In genomic region chr6:135583256-135583758, GRCh38 we compare ENCODE assay signal across 19 cellular contexts.
DNase-seq lines count a peak whose midpoint lies in the region; ATAC-seq and TF ChIP-seq lines count a peak whose summit lies in the region.
"Had no signal": no experiment of that assay in that cellular context is flagged by ENCODE, and none has a peak within 500 bp of the region (broad histone marks: within the 10 kb centered on the region; RNA-seq: fewer than 3 reads in every experiment).

No MANE protein-coding gene starts in this region.

- peak overlapping the region; percentile 69 for H3K27ac Mint-ChIP-seq in activated naive CD8-positive, alpha-beta T cell treated with anti-CD3 and anti-CD28 coated beads for 36 hours
- H3K27ac Mint-ChIP-seq in activated naive CD8-positive, alpha-beta T cell treated with anti-CD3 and anti-CD28 coated beads, Interleukin-2, amount 50 U/mL, for 24 hours: no peak overlapping the region
- no peak overlapping the region for H3K27ac Mint-ChIP-seq in GM23338
- H3K27ac Mint-ChIP-seq: B cell, brain had no signal

- H3K4me3 ChIP-seq in RWPE2 (ENCODE audit: severe bottlenecking) (no peak overlapping the region), fibroblast of lung (replicated peaks in 1 of 4; ENCODE audit: control extremely low read depth in 1 of 4, insufficient read depth in 1 of 4, low read depth in 3 of 4, low read length in 4 of 4) (no peak overlapping the region), GM23338 (no peak overlapping the region)
- H3K4me3 ChIP-seq: lung, pancreas, sigmoid colon had no signal

- no peaks in the 10 kb centered on the region for H3F3A ChIP-seq in GM23338 (replicated peaks; ENCODE audit: low read depth)

- peaks cover 14% of the 10 kb centered on the region for H3K9me3 Mint-ChIP-seq in activated naive CD8-positive, alpha-beta T cell treated with anti-CD3 and anti-CD28 coated beads for 36 hours
- peaks cover 4% of the 10 kb centered on the region for H3K9me3 Mint-ChIP-seq in activated naive CD8-positive, alpha-beta T cell treated with anti-CD3 and anti-CD28 coated beads, Interleukin-2, amount 50 U/mL, for 24 hours
- peaks cover 5% of the 10 kb centered on the region; the same call in 2 of the 3 replicates for H3K9me3 Mint-ChIP-seq in GM23338

- H3K36me3 ChIP-seq in RWPE2 (ENCODE audit: low read depth) (no peaks in the 10 kb centered on the region), fibroblast of lung (ENCODE audit: control insufficient read depth, insufficient read depth, low read length) (no peaks in the 10 kb centered on the region), GM23338 (ENCODE audit: insufficient read depth) (no peaks in the 10 kb centered on the region)
- H3K36me3 ChIP-seq: pancreas, sigmoid colon had no signal

- ATAC-seq in activated naive CD8-positive, alpha-beta T cell treated with anti-CD3 and anti-CD28 coated beads, Interleukin-2, amount 50 U/mL, for 24 hours: no peak
- ATAC-seq in RWPE2 (ENCODE audit: low read depth) (peak; percentile 27; the same call in 2 of the 3 replicates), GM23338 (no peak)
- ATAC-seq: pancreas had no signal

- no peaks in the 10 kb centered on the region for H4K20me1 ChIP-seq in fibroblast of lung (ENCODE audit: control insufficient read depth, extremely low read depth, insufficient read depth, low read length)
- no peaks in the 10 kb centered on the region for H4K20me1 ChIP-seq in GM23338 (replicated peaks; ENCODE audit: insufficient read depth)

- H3K4me3 Mint-ChIP-seq in activated naive CD8-positive, alpha-beta T cell treated with anti-CD3 and anti-CD28 coated beads for 36 hours: no peak overlapping the region
- H3K4me3 Mint-ChIP-seq in activated naive CD8-positive, alpha-beta T cell treated with anti-CD3 and anti-CD28 coated beads, Interleukin-2, amount 50 U/mL, for 24 hours: no peak overlapping the region
- no peak overlapping the region for H3K4me3 Mint-ChIP-seq in GM23338
- H3K4me3 Mint-ChIP-seq: B cell, brain had no signal

- no peaks in the 10 kb centered on the region for H3K4me1 ChIP-seq in RWPE2 (ENCODE audit: insufficient read depth, poor library complexity, severe bottlenecking)
- peaks cover 2% of the 10 kb centered on the region for H3K4me1 ChIP-seq in fibroblast of lung (ENCODE audit: control insufficient read depth, extremely low read depth, insufficient read depth, low read length)
- no peaks in the 10 kb centered on the region for H3K4me1 ChIP-seq in GM23338 (ENCODE audit: insufficient read depth)
- H3K4me1 ChIP-seq: sigmoid colon had no signal

- no peak overlapping the region for H3K9ac ChIP-seq in fibroblast of lung (ENCODE audit: insufficient read depth, low read length)
- H3K9ac ChIP-seq: KMS-11 had no signal

- no peak overlapping the region for H3K27ac ChIP-seq in RWPE2 (ENCODE audit: poor library complexity, severe bottlenecking)
- no peak overlapping the region for H3K27ac ChIP-seq in fibroblast of lung (ENCODE audit: insufficient read depth, low read length)
- no peak overlapping the region for H3K27ac ChIP-seq in GM23338 (ENCODE audit: low read depth)
- H3K27ac ChIP-seq: KMS-11, pancreas, sigmoid colon, VCaP had no signal

- peaks cover 37% of the 10 kb centered on the region for H3K4me1 Mint-ChIP-seq in activated naive CD8-positive, alpha-beta T cell treated with anti-CD3 and anti-CD28 coated beads for 36 hours
- peaks cover 58% of the 10 kb centered on the region for H3K4me1 Mint-ChIP-seq in activated naive CD8-positive, alpha-beta T cell treated with anti-CD3 and anti-CD28 coated beads, Interleukin-2, amount 50 U/mL, for 24 hours
- H3K4me1 Mint-ChIP-seq in GM23338: peaks cover 9% of the 10 kb centered on the region
- H3K4me1 Mint-ChIP-seq: brain had no signal

- no peaks in the 10 kb centered on the region for H3K9me3 ChIP-seq in RWPE2 (ENCODE audit: severe bottlenecking)
- H3K9me3 ChIP-seq in fibroblast of lung (ENCODE audit: control insufficient read depth, insufficient read depth, low read depth, low read length): no peaks in the 10 kb centered on the region
- H3K9me3 ChIP-seq: pancreas, sigmoid colon had no signal

- peaks cover 6% of the 10 kb centered on the region for H3K9me2 ChIP-seq in GM23338 (ENCODE audit: insufficient read depth)

- H3K36me3 Mint-ChIP-seq in activated naive CD8-positive, alpha-beta T cell treated with anti-CD3 and anti-CD28 coated beads for 36 hours: peaks cover 50% of the 10 kb centered on the region
- peaks cover 5% of the 10 kb centered on the region for H3K36me3 Mint-ChIP-seq in activated naive CD8-positive, alpha-beta T cell treated with anti-CD3 and anti-CD28 coated beads, Interleukin-2, amount 50 U/mL, for 24 hours (ENCODE audit: low read depth)
- no peaks in the 10 kb centered on the region for H3K36me3 Mint-ChIP-seq in GM23338 (ENCODE audit: low read depth)
- H3K36me3 Mint-ChIP-seq: brain had no signal

- H3K4me2 ChIP-seq in fibroblast of lung (ENCODE audit: extremely low read depth, insufficient read depth, low read length) (no peak overlapping the region), GM23338 (no peak overlapping the region)
- H3K4me2 ChIP-seq: KMS-11 had no signal

- DNase-seq in activated naive CD8-positive, alpha-beta T cell treated with anti-CD3 and anti-CD28 coated beads for 36 hours: no peak
- DNase-seq in activated naive CD8-positive, alpha-beta T cell treated with anti-CD3 and anti-CD28 coated beads, Interleukin-2, amount 50 U/mL, for 24 hours: no peak
- DNase-seq in RWPE2 (ENCODE audit: low spot score) (no peak), fibroblast of lung (ENCODE audit: low read depth in 2 of 2) (peak; percentile 59 to 77), GM23338 (ENCODE audit: low spot score) (no peak), superior temporal gyrus (ENCODE audit: extremely low spot score) (no peak)
- DNase-seq in stimulated activated CD4-positive, alpha-beta T cell treated with anti-CD3 and anti-CD28 coated beads, Interleukin-4, amount 100 ng/mL, for 1 hour: no peak
- DNase-seq in activated naive CD4-positive, alpha-beta T cell (lab: John Stamatoyannopoulos, UW): no peak
- DNase-seq: dermis blood vessel endothelial cell, GOT3, NCI-H1105, NCI-H774, pancreas, sigmoid colon had no signal

- H2AFZ ChIP-seq in fibroblast of lung (ENCODE audit: low read length) (no peak overlapping the region), GM23338 (no peak overlapping the region)

- H3K79me2 ChIP-seq in fibroblast of lung (ENCODE audit: control insufficient read depth, insufficient read depth, low read length): no peaks in the 10 kb centered on the region
- H3K79me2 ChIP-seq in GM23338 (replicated peaks; ENCODE audit: insufficient read depth): no peaks in the 10 kb centered on the region

- H3K27me3 ChIP-seq in RWPE2 (ENCODE audit: insufficient read depth, poor library complexity, severe bottlenecking): no peaks in the 10 kb centered on the region
- H3K27me3 ChIP-seq in fibroblast of lung (ENCODE audit: control insufficient read depth, insufficient read depth, low read length): no peaks in the 10 kb centered on the region
- H3K27me3 ChIP-seq in GM23338 (ENCODE audit: insufficient read depth): no peaks in the 10 kb centered on the region
- H3K27me3 ChIP-seq: pancreas, sigmoid colon had no signal

- TF ChIP-seq CTCF in RWPE2 (IDR thresholded peaks at IDR 0.05; ENCODE audit: poor library complexity, severe bottlenecking): no peak
- TF ChIP-seq CTCF in fibroblast of lung (conservative IDR thresholded peaks at IDR 0.05 in 1 of 2, IDR thresholded peaks at IDR 0.05 in 1 of 2; ENCODE audit: low read depth in 1 of 2, low read length in 2 of 2): no peak
- no peak for TF ChIP-seq CTCF in GM23338 (conservative IDR thresholded peaks at IDR 0.05; ENCODE audit: low read depth in 2 of 2)

- peaks cover 9% of the 10 kb centered on the region for H3K27me3 Mint-ChIP-seq in activated naive CD8-positive, alpha-beta T cell treated with anti-CD3 and anti-CD28 coated beads for 36 hours
- no peaks in the 10 kb centered on the region for H3K27me3 Mint-ChIP-seq in activated naive CD8-positive, alpha-beta T cell treated with anti-CD3 and anti-CD28 coated beads, Interleukin-2, amount 50 U/mL, for 24 hours
- no peaks in the 10 kb centered on the region for H3K27me3 Mint-ChIP-seq in GM23338 (ENCODE audit: insufficient read depth, low read depth, poor library complexity)

TF ChIP-seq in GM23338, 12 proteins besides CTCF, POLR2A, EP300 and RAD21 (continues in another document):
- TF ChIP-seq EZH2 (IDR thresholded peaks at IDR 0.05; ENCODE audit: low read depth, unreplicated experiment): no peak
- TF ChIP-seq ZNF114 (CRISPR knock-in tag; IDR thresholded peaks at IDR 0.05): no peak
- TF ChIP-seq EZH2phosphoT487 (IDR thresholded peaks at IDR 0.05; ENCODE audit: unreplicated experiment): no peak
- no peak for TF ChIP-seq REST (IDR thresholded peaks at IDR 0.05; ENCODE audit: unreplicated experiment)
- TF ChIP-seq STAT1 (IDR thresholded peaks at IDR 0.05; ENCODE audit: unreplicated experiment): no peak

Comparison
In these comparisons a context has a peak if more than half of its experiments do, and no peak if none do; other contexts are left out.
1. DNase-seq: peak in fibroblast of lung (2 of 2); none in activated naive CD8-positive, alpha-beta T cell treated with anti-CD3 and anti-CD28 coated beads for 36 hours (single experiment), activated naive CD8-positive, alpha-beta T cell treated with anti-CD3 and anti-CD28 coated beads, Interleukin-2, amount 50 U/mL, for 24 hours (single experiment), RWPE2 (single experiment), stimulated activated CD4-positive, alpha-beta T cell treated with anti-CD3 and anti-CD28 coated beads, Interleukin-4, amount 100 ng/mL, for 1 hour (single experiment), activated naive CD4-positive, alpha-beta T cell (0 of 4), GM23338 (single experiment) and superior temporal gyrus (single experiment).